In the genomic region with DNA sequence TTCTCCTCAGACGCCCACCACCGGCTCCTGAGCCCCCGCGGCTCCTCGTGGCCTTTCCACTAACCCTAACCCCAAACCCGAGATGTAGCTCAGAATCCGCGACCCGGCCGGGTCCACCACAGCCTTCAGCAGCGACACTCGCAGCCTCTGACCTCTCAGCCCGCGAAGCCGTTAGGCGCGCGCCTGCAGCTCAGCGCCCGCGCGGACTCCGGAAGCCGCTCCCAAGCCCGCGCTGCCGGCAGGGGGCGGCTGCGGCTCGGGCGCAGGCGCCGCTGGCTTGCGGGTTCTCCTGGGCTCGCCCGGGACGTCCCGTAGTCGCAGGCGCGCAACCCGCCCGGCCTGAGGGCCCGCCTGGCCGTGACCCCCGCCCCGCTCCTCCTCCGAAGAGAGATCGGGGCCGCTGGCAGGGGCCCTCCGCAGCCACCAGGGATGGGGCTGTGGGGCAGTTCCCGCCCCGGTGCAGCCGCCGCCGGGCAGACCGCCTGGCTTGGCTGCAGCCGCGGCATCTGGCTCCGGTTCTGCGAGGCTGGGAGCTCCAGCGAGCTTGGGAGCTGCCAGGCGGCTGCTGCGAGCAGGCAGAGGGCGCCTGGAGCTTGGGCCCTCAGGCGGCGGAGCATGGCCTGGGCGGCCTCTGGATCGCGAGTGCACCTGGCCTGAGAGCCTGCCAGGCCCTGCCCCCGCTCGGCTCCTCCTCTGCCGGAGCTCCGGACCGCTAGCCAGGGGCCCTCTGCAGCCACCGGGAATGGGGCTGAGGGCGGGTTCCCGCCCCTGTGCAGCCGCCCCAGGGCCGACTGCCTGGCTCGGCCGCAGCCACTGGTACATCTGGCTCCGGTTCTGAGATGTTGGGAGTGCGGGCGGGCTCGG, we compare ENCODE assay signal across 8 cellular contexts.
DNase-seq lines count a peak whose midpoint lies in the region; ATAC-seq and TF ChIP-seq lines count a peak whose summit lies in the region.

No MANE protein-coding gene starts in this region.

- POLR2A ChIA-PET in AG04449 (lab: Yijun Ruan, JAX) (interaction anchor here (1.2 kb wide), 1 partner anchor 14 kb away, joined by 3 read pairs; no protein-coding TSS in a partner anchor), Panc1 (lab: Charles Lee) (no interaction called here)

- no peak overlapping the region for H3K9ac ChIP-seq in stomach smooth muscle (ENCODE audit: low read length in 2 of 2)

- ATAC-seq in GM18519 (IDR thresholded peaks at IDR 0.05; ENCODE audit: low FRiP score, unreplicated experiment) (peak; percentile 83), Panc1 (peak; percentile 96)

- in situ Hi-C loops in Panc1 (cut with HindIII; ENCODE audit: low pct_unique_long_range_greater_than_20kb, low sequenced_read_pairs), result no loop called here

- CTCF ChIA-PET in AG04449 (lab: Yijun Ruan, JAX) (interaction anchor here (0.7 to 2.8 kb wide), 13 partner anchors 9 to 175 kb away, joined by 3 to 36 read pairs (median 7); no protein-coding TSS in a partner anchor), Panc1 (lab: Charles Lee) (interaction anchor here (0.6 to 1.6 kb wide), 7 partner anchors 9 to 178 kb away, joined by 3 to 5 read pairs (median 4); no protein-coding TSS in a partner anchor)

- 0 out of 2 replicates have a peak, but pooled peaks cover 2% of the 10 kb centered on the region for H3K36me3 ChIP-seq in Panc1 (ENCODE audit: control insufficient read depth, insufficient read depth, low read length)
- H3K36me3 ChIP-seq in neutrophil, result no peaks in the 10 kb centered on the region
- no peaks in the 10 kb centered on the region for H3K36me3 ChIP-seq in stomach smooth muscle (ENCODE audit: control insufficient read depth in 2 of 2, insufficient read depth in 2 of 2, low read length in 2 of 2)

- H3K27ac ChIP-seq in Panc1 (ENCODE audit: low read length) (peak overlapping the region; percentile 63; the same call in 1 of the 2 replicates), neutrophil (peak overlapping the region; percentile 45), stomach smooth muscle (ENCODE audit: low read length) (no peak overlapping the region)

- BruUV-seq in Panc1 (replicated peaks; lab: Mats Ljungman, UMichigan), result no TSS peak

- H3K4me1 ChIP-seq in Panc1 (ENCODE audit: control insufficient read depth, insufficient read depth, low read length) (peaks cover 6% of the 10 kb centered on the region), neutrophil (ENCODE audit: control insufficient read depth in 1 of 2, insufficient read depth in 1 of 2, low read depth in 1 of 2, low read length in 1 of 2) (peaks cover 20 to 29% of the 10 kb centered on the region in 2 experiments), stomach smooth muscle (ENCODE audit: control insufficient read depth, insufficient read depth, low read length) (peaks cover 12% of the 10 kb centered on the region)

- DNase-seq in AG04449 (ENCODE audit: low read depth, low spot score) (no peak), HK-2 (ENCODE audit: unreplicated experiment) (peak; percentile 88), Panc1 (ENCODE audit: low read depth, low spot score) (no peak), foreskin melanocyte (peak; percentile 46)
- DNase-seq in activated T-helper 9 cell treated with anti-CD3 and anti-CD28 coated beads, Interleukin-2, amount 50 U/mL, for 16 hours (ENCODE audit: low read depth), result peak; percentile 67

- peak overlapping the region; percentile 47 for H3K4me3 ChIP-seq in AG04449 (ENCODE audit: low read depth, low read length)
- H3K4me3 ChIP-seq in Panc1 (ENCODE audit: low read depth in 2 of 2, low read length in 2 of 2), result peak overlapping the region; percentile 53 to 74
- H3K4me3 ChIP-seq in neutrophil (ENCODE audit: low read depth in 1 of 2, low read length in 1 of 2), result peak overlapping the region; percentile 55 to 70
- H3K4me3 ChIP-seq in stomach smooth muscle (ENCODE audit: low read length in 2 of 2), result peak overlapping the region; percentile 46 to 66

- H3K9me3 ChIP-seq in Panc1 (ENCODE audit: control insufficient read depth, insufficient read depth, low read depth, low read length) (no peaks in the 10 kb centered on the region), neutrophil (peaks cover 6% of the 10 kb centered on the region), stomach smooth muscle (ENCODE audit: control insufficient read depth in 2 of 2, low read length in 2 of 2) (no peaks in the 10 kb centered on the region)

- TF ChIP-seq CTCF in AG04449 (IDR thresholded peaks at IDR 0.05; ENCODE audit: insufficient read depth, low read length, missing control alignments), result peak; percentile 60
- TF ChIP-seq CTCF in Panc1 (IDR thresholded peaks at IDR 0.05), result peak; percentile 97
- TF ChIP-seq CTCF in neutrophil (IDR thresholded peaks at IDR 0.05), result peak; percentile 74

- intact Hi-C loops in Panc1 (cut with micrococcal nuclease; ENCODE audit: unreplicated experiment), result no loop called here

- H3K27me3 ChIP-seq in Panc1 (ENCODE audit: control insufficient read depth, insufficient read depth, low read length) (peaks cover 34% of the 10 kb centered on the region), neutrophil (peaks cover 89% of the 10 kb centered on the region), stomach smooth muscle (ENCODE audit: control insufficient read depth in 1 of 2, insufficient read depth in 2 of 2, low read length in 2 of 2) (peaks cover 26 to 52% of the 10 kb centered on the region in 2 donors)

Comparison
In these comparisons a context has a peak if more than half of its experiments do, and no peak if none do; other contexts are left out.
1. DNase-seq: peak in HK-2 (single experiment), activated T-helper 9 cell treated with anti-CD3 and anti-CD28 coated beads, Interleukin-2, amount 50 U/mL, for 16 hours (single experiment) and foreskin melanocyte (single experiment); none in AG04449 (single experiment) and Panc1 (single experiment).
2. Peak in every context shown above with its lines, with median percentiles within 50 percentile points of each other: H3K4me3 ChIP-seq and CTCF ChIP-seq.